ENCODE assay signal across 19 cellular contexts in the genomic region with DNA sequence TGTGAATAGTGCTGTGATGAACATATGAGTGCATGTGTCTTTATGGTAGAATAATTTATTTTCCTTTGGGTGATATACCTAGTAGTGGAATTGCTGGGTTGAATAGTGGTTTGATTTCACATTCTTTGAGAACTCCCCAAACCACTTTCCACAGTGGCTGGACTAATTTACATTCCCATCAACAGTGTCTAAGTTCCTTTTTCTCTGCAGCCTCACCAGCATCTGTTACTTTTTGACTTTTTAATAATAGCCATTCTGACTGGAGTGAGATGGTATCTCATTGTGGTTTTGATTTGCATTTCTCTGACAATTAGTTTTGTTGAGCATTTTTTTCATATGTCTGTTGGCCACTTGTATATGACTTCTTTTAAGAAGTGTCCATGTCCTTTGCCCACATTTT. TPM values are rescaled to one million over a fixed set of nuclear protein-coding genes. Genes with fewer than 3 reads are reported as not detected.
DNase-seq lines count a peak whose midpoint lies in the region; ATAC-seq and FAIRE-seq lines count a peak whose summit lies in the region.
"Had no signal": no experiment of that assay in that cellular context is flagged by ENCODE, and none has a peak within 500 bp of the region (broad histone marks: within the 10 kb centered on the region; RNA-seq: fewer than 3 reads in every experiment).

No MANE protein-coding gene starts in this region.

- FAIRE-seq in GM18507 (lab: Jason Lieb, UNC): peak; percentile 60
- FAIRE-seq: G401.6, HepG2 had no signal

- H3K9me3 Mint-ChIP-seq in stimulated activated naive B cell treated with anti-CD40 and anti-IgM and Interleukin-4, amounts not matched to agents 10 μg/mL and 1 μg/mL and 100 μg/mL, for 72 hours: peaks cover 1 to 11% of the 10 kb centered on the region in 2 donors
- H3K9me3 Mint-ChIP-seq in naive thymus-derived CD8-positive, alpha-beta T cell: peaks cover 0 to 17% (median 0%) of the 10 kb centered on the region in 9 donors
- H3K9me3 Mint-ChIP-seq in stimulated activated memory B cell treated with anti-CD40 and anti-IgM and Interleukin-4, amounts not matched to agents 10 μg/mL and 1 μg/mL and 100 μg/mL, for 72 hours: peaks cover 3% of the 10 kb centered on the region
- H3K9me3 Mint-ChIP-seq: GM23338 had no signal

- H3K36me3 Mint-ChIP-seq in stimulated activated naive B cell treated with anti-CD40 and anti-IgM and Interleukin-4, amounts not matched to agents 10 μg/mL and 1 μg/mL and 100 μg/mL, for 72 hours: peaks cover 13 to 41% of the 10 kb centered on the region in 2 donors
- no peaks in the 10 kb centered on the region for H3K36me3 Mint-ChIP-seq in naive thymus-derived CD8-positive, alpha-beta T cell
- peaks cover 26% of the 10 kb centered on the region for H3K36me3 Mint-ChIP-seq in stimulated activated memory B cell treated with anti-CD40 and anti-IgM and Interleukin-4, amounts not matched to agents 10 μg/mL and 1 μg/mL and 100 μg/mL, for 72 hours

- H3K4me3 Mint-ChIP-seq in stimulated activated naive B cell treated with anti-CD40 and anti-IgM and Interleukin-4, amounts not matched to agents 10 μg/mL and 1 μg/mL and 100 μg/mL, for 72 hours: peak overlapping the region in 1 of 2 donors; percentile 25
- no peak overlapping the region for H3K4me3 Mint-ChIP-seq in naive thymus-derived CD8-positive, alpha-beta T cell
- H3K4me3 Mint-ChIP-seq in stimulated activated memory B cell treated with anti-CD40 and anti-IgM and Interleukin-4, amounts not matched to agents 10 μg/mL and 1 μg/mL and 100 μg/mL, for 72 hours: no peak overlapping the region
- H3K4me3 Mint-ChIP-seq: CD14-positive monocyte, GM23338 had no signal

- intact Hi-C loops in Right ventricle myocardium superior (cut with DNase I): no loop called here

- peaks cover 27 to 66% of the 10 kb centered on the region in 2 donors for H3K4me1 Mint-ChIP-seq in stimulated activated naive B cell treated with anti-CD40 and anti-IgM and Interleukin-4, amounts not matched to agents 10 μg/mL and 1 μg/mL and 100 μg/mL, for 72 hours
- H3K4me1 Mint-ChIP-seq in naive thymus-derived CD8-positive, alpha-beta T cell: peaks cover 0 to 4% (median 0%) of the 10 kb centered on the region in 4 donors
- H3K4me1 Mint-ChIP-seq in stimulated activated memory B cell treated with anti-CD40 and anti-IgM and Interleukin-4, amounts not matched to agents 10 μg/mL and 1 μg/mL and 100 μg/mL, for 72 hours: peaks cover 66% of the 10 kb centered on the region
- H3K4me1 Mint-ChIP-seq: CD14-positive monocyte had no signal

- ATAC-seq in stimulated activated naive B cell treated with anti-CD40 and anti-IgM and Interleukin-4, amounts not matched to agents 10 μg/mL and 1 μg/mL and 100 μg/mL, for 72 hours (replicated peaks): peak; percentile 45 to 58
- no peak for ATAC-seq in naive thymus-derived CD8-positive, alpha-beta T cell
- no peak for ATAC-seq in Right ventricle myocardium superior (ENCODE audit: poor library complexity)
- no peak for ATAC-seq in stimulated activated memory B cell treated with anti-CD40 and anti-IgM and Interleukin-4, amounts not matched to agents 10 μg/mL and 1 μg/mL and 100 μg/mL, for 72 hours
- ATAC-seq: GM23338, HCT116, HepG2 had no signal

- no peaks in the 10 kb centered on the region for H3K27me3 Mint-ChIP-seq in stimulated activated naive B cell treated with anti-CD40 and anti-IgM and Interleukin-4, amounts not matched to agents 10 μg/mL and 1 μg/mL and 100 μg/mL, for 72 hours
- peaks cover 0 to 11% (median 3%) of the 10 kb centered on the region in 5 donors for H3K27me3 Mint-ChIP-seq in naive thymus-derived CD8-positive, alpha-beta T cell
- no peaks in the 10 kb centered on the region for H3K27me3 Mint-ChIP-seq in stimulated activated memory B cell treated with anti-CD40 and anti-IgM and Interleukin-4, amounts not matched to agents 10 μg/mL and 1 μg/mL and 100 μg/mL, for 72 hours

- POLR2A ChIA-PET in naive thymus-derived CD8-positive, alpha-beta T cell (lab: Charles Lee): no interaction called here

- DNase-seq in GM18507 (ENCODE audit: extremely low spot score, insufficient read length, low read depth) (no peak), RPMI7951 (ENCODE audit: low read depth) (peak; percentile 13), fibroblast of peridontal ligament (ENCODE audit: extremely low read depth) (peak; percentile 16), Right ventricle myocardium superior (no peak)
- DNase-seq in stimulated activated naive B cell treated with anti-CD40 and anti-IgM and Interleukin-4, amounts not matched to agents 10 μg/mL and 1 μg/mL and 100 μg/mL, for 72 hours: no peak
- DNase-seq in naive thymus-derived CD8-positive, alpha-beta T cell: no peak
- DNase-seq: DMS79, KG1, MV-4-11, NCI-H1694 treated with DMSO at 0.1 percent for 48 hours, NCI-H748 treated with DMSO at 0.1 percent for 48 hours, PC-9, SJCRH30 had no signal

- no peak overlapping the region for H3K27ac Mint-ChIP-seq in stimulated activated naive B cell treated with anti-CD40 and anti-IgM and Interleukin-4, amounts not matched to agents 10 μg/mL and 1 μg/mL and 100 μg/mL, for 72 hours
- H3K27ac Mint-ChIP-seq in naive thymus-derived CD8-positive, alpha-beta T cell: no peak overlapping the region
- H3K27ac Mint-ChIP-seq in stimulated activated memory B cell treated with anti-CD40 and anti-IgM and Interleukin-4, amounts not matched to agents 10 μg/mL and 1 μg/mL and 100 μg/mL, for 72 hours: no peak overlapping the region
- H3K27ac Mint-ChIP-seq: CD14-positive monocyte had no signal

RNA-seq across cellular contexts. Expression of a gene that starts 29.1 kb away (rescaled TPM):
- 5.8 and 6.1 TPM in 2 replicates for total RNA-seq in RPMI7951 (2014; rRNA removed; shearing (Covaris generic))
- under 1 TPM; 0.26 to 0.47 TPM for total RNA-seq in naive thymus-derived CD8-positive, alpha-beta T cell
- not detected for polyA plus RNA-seq in naive thymus-derived CD8-positive, alpha-beta T cell
- total RNA-seq in Right ventricle myocardium superior: 7.8 TPM

Comparison
In these comparisons a context has a peak if more than half of its experiments do, and no peak if none do; other contexts are left out.
1. DNase-seq: peak in RPMI7951 (single experiment) and fibroblast of peridontal ligament (single experiment); none in GM18507 (single experiment), stimulated activated naive B cell treated with anti-CD40 and anti-IgM and Interleukin-4, amounts not matched to agents 10 μg/mL and 1 μg/mL and 100 μg/mL, for 72 hours (single experiment), naive thymus-derived CD8-positive, alpha-beta T cell (0 of 10) and Right ventricle myocardium superior (single experiment).
2. ATAC-seq: peak in stimulated activated naive B cell treated with anti-CD40 and anti-IgM and Interleukin-4, amounts not matched to agents 10 μg/mL and 1 μg/mL and 100 μg/mL, for 72 hours (2 of 2); none in naive thymus-derived CD8-positive, alpha-beta T cell (0 of 2), Right ventricle myocardium superior (single experiment) and stimulated activated memory B cell treated with anti-CD40 and anti-IgM and Interleukin-4, amounts not matched to agents 10 μg/mL and 1 μg/mL and 100 μg/mL, for 72 hours (single experiment).